ENCODE assay signal across 35 cellular contexts in the genomic region with DNA sequence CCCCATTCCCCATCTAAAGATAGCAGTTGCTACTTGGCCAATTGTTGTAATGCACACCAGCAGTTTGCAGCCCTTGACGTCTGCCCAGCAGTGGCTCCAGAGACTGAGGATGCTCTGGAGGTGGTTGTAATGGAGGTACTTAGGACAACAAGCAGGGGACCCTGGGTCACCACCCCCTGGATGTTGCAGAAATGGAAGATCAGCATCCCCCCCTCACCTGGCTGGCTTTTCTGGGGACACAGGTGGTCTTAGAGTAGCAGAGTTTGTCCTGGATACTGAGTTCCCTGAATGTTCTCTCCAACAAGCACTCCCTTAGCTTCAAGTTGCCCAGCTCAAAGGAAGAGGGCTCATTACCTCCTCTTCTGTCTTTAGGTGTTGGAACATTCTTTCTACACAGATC.
"Had no signal": no experiment of that assay in that cellular context is flagged by ENCODE, and none has a peak within 500 bp of the region (broad histone marks: within the 10 kb centered on the region; RNA-seq: fewer than 3 reads in every experiment).

No MANE protein-coding gene starts in this region.

- H3K4me3 ChIP-seq: adrenal gland, ascending aorta, cardiac muscle cell had no signal

- ATAC-seq: activated CD8-positive, alpha-beta T cell treated with anti-CD3 and anti-CD28 coated beads for 36 hours; activated naive CD4-positive, alpha-beta T cell treated with anti-CD3 and anti-CD28 coated beads, Interleukin-2, amount 50 U/mL, for 72 hours; activated T-cell treated with anti-CD3 and anti-CD28 coated beads, Interleukin-2, amount 50 U/mL, for 4 hours; activated T-cell treated with anti-CD3 and anti-CD28 coated beads, Interleukin-2, amount 50 U/mL, for 72 hours; activated T-helper 17 cell treated with anti-CD3 and anti-CD28 coated beads, Interleukin-2, amount 50 U/mL, for 72 hours had no signal

- H3K4me1 Mint-ChIP-seq: activated B cell treated with CpG ODN at 0.5 μM for 24 hours; activated CD4-positive, alpha-beta T cell treated with anti-CD3 and anti-CD28 coated beads, Interleukin-2, amount 10 ng/mL, durations not matched to agents 24 days and 14 days; activated naive CD8-positive, alpha-beta T cell treated with anti-CD3 and anti-CD28 coated beads for 36 hours; activated T-helper 17 cell treated with anti-CD3 and anti-CD28 coated beads, Interleukin-2, amount 50 U/mL, for 72 hours had no signal

- H3K36me3 ChIP-seq: adrenal gland, ascending aorta, cardiac muscle cell had no signal

- H3K27ac ChIP-seq: adrenal gland, ascending aorta, cardiac muscle cell, VCaP had no signal

- DNase-seq: activated B cell treated with CpG ODN at 0.5 μM for 24 hours; activated CD4-positive, alpha-beta memory T cell treated with anti-CD3 and anti-CD28 coated beads for 36 hours; activated CD4-positive, alpha-beta T cell treated with anti-CD3 and anti-CD28 coated beads for 4 hours; activated CD4-positive, alpha-beta T cell treated with anti-CD3 and anti-CD28 coated beads, Interleukin-2, amount 10 ng/mL, durations not matched to agents 24 days and 14 days; activated CD4-positive, alpha-beta T cell treated with anti-CD3 and anti-CD28 coated beads, Interleukin-2, amount 50 U/mL, for 1 hour; activated CD4-positive, alpha-beta T cell treated with anti-CD3 and anti-CD28 coated beads, Interleukin-2, amount 50 U/mL, for 4 hours; activated CD4-positive, CD25-positive, alpha-beta regulatory T cell treated with anti-CD3 and anti-CD28 coated beads, Interleukin-2, amount 50 U/mL, for 72 hours; activated CD8-positive, alpha-beta memory T cell treated with anti-CD3 and anti-CD28 coated beads, Interleukin-2, amount 50 U/mL, for 4 hours; activated CD8-positive, alpha-beta T cell treated with anti-CD3 and anti-CD28 coated beads for 36 hours; activated effector memory CD4-positive, alpha-beta T cell treated with anti-CD3 and anti-CD28 coated beads, Interleukin-2, amount 50 U/mL, for 16 hours; activated gamma-delta T cell treated with Interleukin-2 at 50 U/mL for 16 hours; activated naive CD4-positive, alpha-beta T cell; activated naive CD4-positive, alpha-beta T cell treated with anti-CD3 and anti-CD28 coated beads for 36 hours; activated naive CD4-positive, alpha-beta T cell treated with anti-CD3 and anti-CD28 coated beads, Interleukin-2, amount 50 U/mL, for 16 hours; activated naive CD8-positive, alpha-beta T cell treated with anti-CD3 and anti-CD28 coated beads for 36 hours; activated T-cell treated with anti-CD3 and anti-CD28 coated beads for 4 hours; activated T-cell treated with anti-CD3 and anti-CD28 coated beads, Interleukin-2, amount 50 U/mL, for 1 hour; activated T-cell treated with anti-CD3 and anti-CD28 coated beads, Interleukin-2, amount 50 U/mL, for 4 hours; activated T-cell treated with anti-CD3 and anti-CD28 coated beads, Interleukin-2, amount 50 U/mL, for 72 hours; adrenal gland; amniotic stem cell; central memory CD4-positive, alpha-beta T cell; SW 1271; T-helper 1 cell; T-helper 2 cell; T-helper 9 cell had no signal

- H3K4me3 Mint-ChIP-seq: activated B cell treated with CpG ODN at 0.5 μM for 24 hours; activated CD4-positive, alpha-beta memory T cell treated with anti-CD3 and anti-CD28 coated beads for 36 hours; activated CD4-positive, alpha-beta T cell treated with anti-CD3 and anti-CD28 coated beads, Interleukin-2, amount 10 ng/mL, durations not matched to agents 24 days and 14 days; activated CD8-positive, alpha-beta T cell treated with anti-CD3 and anti-CD28 coated beads for 36 hours; activated naive CD4-positive, alpha-beta T cell treated with anti-CD3 and anti-CD28 coated beads for 36 hours; activated naive CD8-positive, alpha-beta T cell treated with anti-CD3 and anti-CD28 coated beads for 36 hours; activated T-cell treated with anti-CD3 and anti-CD28 coated beads, Interleukin-2, amount 50 U/mL, for 4 hours; activated T-cell treated with anti-CD3 and anti-CD28 coated beads, Interleukin-2, amount 50 U/mL, for 72 hours; activated T-helper 1 cell treated with anti-CD3 and anti-CD28 coated beads, Interleukin-12 subunit alpha, Interleukin-12 subunit beta, Interleukin-2, Interleukin-4 antibody, amounts not matched to agents 30 ng/mL and 10 ng/mL and 1 ng/mL, durations not matched to agents 14 hours and 24 hours and 36 hours; activated T-helper 17 cell treated with anti-CD3 and anti-CD28 coated beads, Interleukin-2, amount 50 U/mL, for 72 hours; T-helper 1 cell treated with Interleukin-12 subunit alpha and Interleukin-12 subunit beta and Interleukin-4 antibody, amounts not matched to agents 30 μg/mL and 1 μg/mL, for 36 hours; T-helper 2 cell treated with Interferon-gamma antibody and Interleukin-4, amounts not matched to agents 5 μg/mL and 100 μg/mL, for 36 hours had no signal

- H3K9me3 Mint-ChIP-seq: activated B cell treated with CpG ODN at 0.5 μM for 24 hours; activated CD4-positive, alpha-beta memory T cell treated with anti-CD3 and anti-CD28 coated beads for 36 hours; activated CD4-positive, alpha-beta T cell treated with anti-CD3 and anti-CD28 coated beads, Interleukin-2, amount 10 ng/mL, durations not matched to agents 24 days and 14 days; activated CD8-positive, alpha-beta T cell treated with anti-CD3 and anti-CD28 coated beads for 36 hours; activated naive CD4-positive, alpha-beta T cell treated with anti-CD3 and anti-CD28 coated beads for 36 hours; activated naive CD4-positive, alpha-beta T cell treated with anti-CD3 and anti-CD28 coated beads, Interleukin-2, amount 50 U/mL, for 72 hours; activated naive CD8-positive, alpha-beta T cell treated with anti-CD3 and anti-CD28 coated beads for 36 hours; activated T-cell treated with anti-CD3 and anti-CD28 coated beads, Interleukin-2, amount 50 U/mL, for 4 hours; activated T-cell treated with anti-CD3 and anti-CD28 coated beads, Interleukin-2, amount 50 U/mL, for 72 hours; activated T-helper 1 cell treated with anti-CD3 and anti-CD28 coated beads, Interleukin-12 subunit alpha, Interleukin-12 subunit beta, Interleukin-2, Interleukin-4 antibody, amounts not matched to agents 30 ng/mL and 10 ng/mL and 1 ng/mL, durations not matched to agents 14 hours and 24 hours and 36 hours; activated T-helper 17 cell treated with anti-CD3 and anti-CD28 coated beads, Interleukin-2, amount 50 U/mL, for 72 hours; T-helper 1 cell treated with Interleukin-12 subunit alpha and Interleukin-12 subunit beta and Interleukin-4 antibody, amounts not matched to agents 30 μg/mL and 1 μg/mL, for 36 hours; T-helper 2 cell treated with Interferon-gamma antibody and Interleukin-4, amounts not matched to agents 5 μg/mL and 100 μg/mL, for 36 hours had no signal

- H3K27ac Mint-ChIP-seq: activated B cell treated with CpG ODN at 0.5 μM for 24 hours; activated CD4-positive, alpha-beta memory T cell treated with anti-CD3 and anti-CD28 coated beads for 36 hours; activated CD4-positive, alpha-beta T cell treated with anti-CD3 and anti-CD28 coated beads, Interleukin-2, amount 10 ng/mL, durations not matched to agents 24 days and 14 days; activated CD8-positive, alpha-beta T cell treated with anti-CD3 and anti-CD28 coated beads for 36 hours; activated naive CD4-positive, alpha-beta T cell treated with anti-CD3 and anti-CD28 coated beads for 36 hours; activated naive CD4-positive, alpha-beta T cell treated with anti-CD3 and anti-CD28 coated beads, Interleukin-2, amount 50 U/mL, for 72 hours; activated naive CD8-positive, alpha-beta T cell treated with anti-CD3 and anti-CD28 coated beads for 36 hours; activated T-cell treated with anti-CD3 and anti-CD28 coated beads, Interleukin-2, amount 50 U/mL, for 72 hours; activated T-helper 1 cell treated with anti-CD3 and anti-CD28 coated beads, Interleukin-12 subunit alpha, Interleukin-12 subunit beta, Interleukin-2, Interleukin-4 antibody, amounts not matched to agents 30 ng/mL and 10 ng/mL and 1 ng/mL, durations not matched to agents 14 hours and 24 hours and 36 hours; activated T-helper 17 cell treated with anti-CD3 and anti-CD28 coated beads, Interleukin-2, amount 50 U/mL, for 72 hours; brain; T-helper 1 cell treated with Interleukin-12 subunit alpha and Interleukin-12 subunit beta and Interleukin-4 antibody, amounts not matched to agents 30 μg/mL and 1 μg/mL, for 36 hours; T-helper 2 cell treated with Interferon-gamma antibody and Interleukin-4, amounts not matched to agents 5 μg/mL and 100 μg/mL, for 36 hours had no signal

- H3K9me3 ChIP-seq: adrenal gland, ascending aorta had no signal

- H3K4me1 ChIP-seq: adrenal gland, ascending aorta had no signal

- H3K27me3 ChIP-seq: ascending aorta, cardiac muscle cell had no signal

- H3K36me3 Mint-ChIP-seq: activated CD4-positive, alpha-beta memory T cell treated with anti-CD3 and anti-CD28 coated beads for 36 hours; activated naive CD4-positive, alpha-beta T cell treated with anti-CD3 and anti-CD28 coated beads, Interleukin-2, amount 50 U/mL, for 72 hours; activated naive CD8-positive, alpha-beta T cell treated with anti-CD3 and anti-CD28 coated beads for 36 hours; brain had no signal
